16 cellular contexts compared by ENCODE assay signal in genomic region chr4:120672558-120673147, GRCh38.
"Had no signal": no experiment of that assay in that cellular context is flagged by ENCODE, and none has a peak within 500 bp of the region (broad histone marks: within the 10 kb centered on the region; RNA-seq: fewer than 3 reads in every experiment).

No MANE protein-coding gene starts in this region.

- H3K36me3 ChIP-seq: esophagus squamous epithelium, heart right ventricle, thyroid gland, vagina had no signal

- H3K9ac ChIP-seq: parathyroid adenoma had no signal

- H3K9me3 ChIP-seq: thyroid gland, vagina had no signal

- H3K27me3 Mint-ChIP-seq: T-helper 17 cell had no signal

- H3K4me3 Mint-ChIP-seq: activated naive CD8-positive, alpha-beta T cell; neural crest cell; T-helper 17 cell had no signal

- H3K4me3 ChIP-seq: dorsolateral prefrontal cortex, esophagus squamous epithelium, heart right ventricle, thyroid gland, vagina had no signal

- H3K79me2 ChIP-seq: parathyroid adenoma had no signal

- ATAC-seq: activated CD4-positive, CD25-positive, alpha-beta regulatory T cell treated with anti-CD3 and anti-CD28 coated beads, Interleukin-2, amount 50 U/mL, for 24 hours; left ventricle myocardium superior; T-helper 17 cell had no signal

- DNase-seq: activated CD4-positive, alpha-beta T cell treated with anti-CD3 and anti-CD28 coated beads, Interleukin-2, amount 50 U/mL, for 4 hours; activated effector memory CD4-positive, alpha-beta T cell treated with Interleukin-2 at 50 U/mL for 16 hours; activated T-cell treated with anti-CD3 and anti-CD28 coated beads, Interleukin-2, amount 50 U/mL, for 1 hour; dorsolateral prefrontal cortex; esophagus squamous epithelium; foreskin fibroblast; heart right ventricle; left ventricle myocardium superior; retina; T-helper 17 cell; thyroid gland had no signal

- H3K27me3 ChIP-seq: dorsolateral prefrontal cortex, esophagus squamous epithelium, heart right ventricle, thyroid gland, vagina had no signal

- H3K4me1 Mint-ChIP-seq: neural crest cell, T-helper 17 cell had no signal

- H3K4me1 ChIP-seq: esophagus squamous epithelium, parathyroid adenoma, thyroid gland, vagina had no signal

- H2AFZ ChIP-seq: parathyroid adenoma had no signal

- H3K27ac Mint-ChIP-seq: activated naive CD8-positive, alpha-beta T cell; T-helper 17 cell had no signal

- H3K27ac ChIP-seq: dorsolateral prefrontal cortex, esophagus squamous epithelium, heart right ventricle, parathyroid adenoma, thyroid gland, vagina had no signal
